8 cellular contexts compared by ENCODE assay signal in genomic region chr1:43763497-43763973, GRCh38. TPM values are rescaled to one million over a fixed set of nuclear protein-coding genes. Genes with fewer than 3 reads are reported as not detected.
A peak's percentile ranks its signal among the peaks of the same experiment; 100 is the strongest.
DNase-seq lines count a peak whose midpoint lies in the region; ATAC-seq and TF ChIP-seq lines count a peak whose summit lies in the region.

No MANE protein-coding gene starts in this region.

- no peak overlapping the region for H3K4me3 ChIP-seq in epithelial cell of proximal tubule (ENCODE audit: low read depth, low read length)

- DNase-seq in Caki2 (ENCODE audit: low read depth) (peak; percentile 73), HuH-7 (ENCODE audit: low spot score) (peak; percentile 56), NOMO-1 treated with DMSO at 0.1 percent for 48 hours (lab: John Stamatoyannopoulos, UW; ENCODE audit: unreplicated experiment) (peak; percentile 82), epithelial cell of proximal tubule (ENCODE audit: low read depth) (peak; percentile 38), myocyte (ENCODE audit: low read depth) (peak; percentile 94)
- peak; percentile 0 for DNase-seq in activated CD8-positive, alpha-beta memory T cell treated with anti-CD3 and anti-CD28 coated beads, Interleukin-2, amount 50 U/mL, for 24 hours (ENCODE audit: extremely low read depth)
- DNase-seq in stimulated activated naive CD4-positive, alpha-beta T cell (lab: John Stamatoyannopoulos, UW), result peak in 5 of 6 experiments; percentile 2 to 58 (median 35)

- TF ChIP-seq CTCF in epithelial cell of proximal tubule (conservative IDR thresholded peaks at IDR 0.05; ENCODE audit: low read depth, low read length), result peak; percentile 91

- no peak for ATAC-seq in HG03457 (IDR thresholded peaks at IDR 0.05; ENCODE audit: unreplicated experiment)

- in situ Hi-C loops in Caki2 (cut with HindIII; ENCODE audit: low pct_unique_long_range_greater_than_20kb, low sequenced_read_pairs), result no loop called here

RNA-seq across cellular contexts. Expression of gene ST3GAL3, which starts 56.2 kb away (rescaled TPM):
- 18.0 and 28.2 TPM in 2 replicates for total RNA-seq in Caki2 (2014; rRNA removed; shearing (Covaris generic); ENCODE audit: low replicate concordance)
- total RNA-seq in epithelial cell of proximal tubule (10.8 and 18.3 TPM in 2 replicates), myocyte (29.2 and 33.7 TPM in 2 replicates)
- polyA plus RNA-seq in myocyte (2012), result 31.3 TPM

Comparison
In these comparisons a context has a peak if more than half of its experiments do, and no peak if none do; other contexts are left out.
1. DNase-seq: peak in every context shown above with its lines; median percentile 94 in myocyte; 82 in NOMO-1 treated with DMSO at 0.1 percent for 48 hours; 73 in Caki2; 56 in HuH-7; 38 in epithelial cell of proximal tubule; 35 in stimulated activated naive CD4-positive, alpha-beta T cell; 0 in activated CD8-positive, alpha-beta memory T cell treated with anti-CD3 and anti-CD28 coated beads, Interleukin-2, amount 50 U/mL, for 24 hours.